ENCODE assay signal across 10 cellular contexts in genomic region chr17:49495842-49496182, GRCh38. TPM values are rescaled to one million over a fixed set of nuclear protein-coding genes. Genes with fewer than 3 reads are reported as not detected.
DNase-seq lines count a peak whose midpoint lies in the region; ATAC-seq, FAIRE-seq and TF ChIP-seq lines count a peak whose summit lies in the region.
"Had no signal": no experiment of that assay in that cellular context is flagged by ENCODE, and none has a peak within 500 bp of the region (broad histone marks: within the 10 kb centered on the region; RNA-seq: fewer than 3 reads in every experiment).

No MANE protein-coding gene starts in this region.

- H3K9ac ChIP-seq in keratinocyte (ENCODE audit: control insufficient read depth, extremely low read depth, insufficient read depth, low read length): no peak overlapping the region

- no peak for TF ChIP-seq EP300 in stomach (IDR thresholded peaks at IDR 0.05)

- H3K36me3 ChIP-seq in keratinocyte (ENCODE audit: control insufficient read depth in 2 of 2, extremely low read depth in 1 of 2, insufficient read depth in 2 of 2, low read length in 2 of 2) (no peaks in the 10 kb centered on the region), stomach (no peaks in the 10 kb centered on the region)

- H3K79me2 ChIP-seq in keratinocyte (ENCODE audit: control insufficient read depth, insufficient read depth, low read length): no peaks in the 10 kb centered on the region

- H3K9me1 ChIP-seq in keratinocyte (ENCODE audit: control insufficient read depth, extremely low read depth, insufficient read depth, low read length): no peaks in the 10 kb centered on the region

- peaks cover 14% of the 10 kb centered on the region for H3K4me1 ChIP-seq in keratinocyte (ENCODE audit: control insufficient read depth, extremely low read depth, insufficient read depth, low read length)
- H3K4me1 ChIP-seq in stomach: peaks cover 30 to 39% (median 38%) of the 10 kb centered on the region in 4 donors

- no peak overlapping the region for H2AFZ ChIP-seq in keratinocyte (ENCODE audit: control insufficient read depth, low read length)

- peaks cover 13% of the 10 kb centered on the region for H3K4me1 Mint-ChIP-seq in T-helper 1 cell treated with Interleukin-12 subunit alpha and Interleukin-12 subunit beta and Interleukin-4 antibody, amounts not matched to agents 30 μg/mL and 1 μg/mL, for 36 hours (ENCODE audit: low read depth)
- H3K4me1 Mint-ChIP-seq in activated naive CD4-positive, alpha-beta T cell treated with anti-CD3 and anti-CD28 coated beads, Interleukin-2, amount 50 U/mL, for 24 hours: peaks cover 15% of the 10 kb centered on the region

- H3K27ac Mint-ChIP-seq in T-helper 1 cell treated with Interleukin-12 subunit alpha and Interleukin-12 subunit beta and Interleukin-4 antibody, amounts not matched to agents 30 μg/mL and 1 μg/mL, for 36 hours: no peak overlapping the region
- H3K27ac Mint-ChIP-seq in activated naive CD4-positive, alpha-beta T cell treated with anti-CD3 and anti-CD28 coated beads, Interleukin-2, amount 50 U/mL, for 24 hours: no peak overlapping the region

- no peak for TF ChIP-seq CTCF in keratinocyte (optimal IDR thresholded peaks at IDR 0.05 in 1 of 3, IDR thresholded peaks at IDR 0.05 in 1 of 3, conservative IDR thresholded peaks at IDR 0.05 in 1 of 3; ENCODE audit: extremely low read depth in 1 of 3, insufficient read depth in 2 of 3, low read length in 3 of 3)
- no peak for TF ChIP-seq CTCF in stomach (IDR thresholded peaks at IDR 0.05)

- no peaks in the 10 kb centered on the region for H3K36me3 Mint-ChIP-seq in T-helper 1 cell treated with Interleukin-12 subunit alpha and Interleukin-12 subunit beta and Interleukin-4 antibody, amounts not matched to agents 30 μg/mL and 1 μg/mL, for 36 hours (ENCODE audit: low read depth)
- no peaks in the 10 kb centered on the region for H3K36me3 Mint-ChIP-seq in activated naive CD4-positive, alpha-beta T cell treated with anti-CD3 and anti-CD28 coated beads, Interleukin-2, amount 50 U/mL, for 24 hours

- H3K27ac ChIP-seq in keratinocyte (ENCODE audit: control insufficient read depth, insufficient read depth, low read length) (no peak overlapping the region), stomach (peak overlapping the region in 1 of 5 donors; percentile 76)

- H3K27me3 ChIP-seq in keratinocyte (ENCODE audit: control insufficient read depth, extremely low read depth, insufficient read depth, low read length): peaks cover 26% of the 10 kb centered on the region
- peaks cover 0 to 85% (median 63%) of the 10 kb centered on the region in 3 donors for H3K27me3 ChIP-seq in stomach

- peaks cover 84% of the 10 kb centered on the region for H3K27me3 Mint-ChIP-seq in T-helper 1 cell treated with Interleukin-12 subunit alpha and Interleukin-12 subunit beta and Interleukin-4 antibody, amounts not matched to agents 30 μg/mL and 1 μg/mL, for 36 hours (ENCODE audit: low read depth)
- peaks cover 26% of the 10 kb centered on the region for H3K27me3 Mint-ChIP-seq in activated naive CD4-positive, alpha-beta T cell treated with anti-CD3 and anti-CD28 coated beads, Interleukin-2, amount 50 U/mL, for 24 hours

- no peaks in the 10 kb centered on the region for H4K20me1 ChIP-seq in keratinocyte (ENCODE audit: control insufficient read depth, extremely low read depth, insufficient read depth, low read length)

- no peak for FAIRE-seq in keratinocyte (lab: Jason Lieb, UNC)
- FAIRE-seq: GM19239 had no signal

- H3K4me3 ChIP-seq in keratinocyte (ENCODE audit: control insufficient read depth in 2 of 3, extremely low read depth in 1 of 3, insufficient read depth in 2 of 3, low read depth in 1 of 3, low read length in 3 of 3): peak overlapping the region; percentile 39 to 75 (median 74)
- peak overlapping the region; percentile 48 to 59 (median 54) for H3K4me3 ChIP-seq in stomach

- H3K4me3 Mint-ChIP-seq in T-helper 1 cell treated with Interleukin-12 subunit alpha and Interleukin-12 subunit beta and Interleukin-4 antibody, amounts not matched to agents 30 μg/mL and 1 μg/mL, for 36 hours: peak overlapping the region; percentile 64
- peak overlapping the region; percentile 71 for H3K4me3 Mint-ChIP-seq in activated naive CD4-positive, alpha-beta T cell treated with anti-CD3 and anti-CD28 coated beads, Interleukin-2, amount 50 U/mL, for 24 hours

- dilution Hi-C loops in keratinocyte (cut with MboI; ENCODE audit: extremely low pct_ligation_motif_present, low sequenced_read_pairs): no loop called here

- intact Hi-C loops in stomach (cut with DNase I; ENCODE audit: low total_unique reads): loop anchor here (5.0 kb wide), 1 partner anchor 61 kb away; no protein-coding TSS in a partner anchor

- WGBS in stomach, 5 donors: 1 to 3% (median 2%) methylated on average over 14 to 22 of the region's 22 CpGs

- TF ChIP-seq POLR2A in stomach (IDR thresholded peaks at IDR 0.05): no peak

- no peak for ATAC-seq in GM18870 (IDR thresholded peaks at IDR 0.05; ENCODE audit: unreplicated experiment)

- no peaks in the 10 kb centered on the region for H3K9me3 Mint-ChIP-seq in T-helper 1 cell treated with Interleukin-12 subunit alpha and Interleukin-12 subunit beta and Interleukin-4 antibody, amounts not matched to agents 30 μg/mL and 1 μg/mL, for 36 hours
- H3K9me3 Mint-ChIP-seq in activated naive CD4-positive, alpha-beta T cell treated with anti-CD3 and anti-CD28 coated beads, Interleukin-2, amount 50 U/mL, for 24 hours: no peaks in the 10 kb centered on the region

- H3K9me3 ChIP-seq in keratinocyte (ENCODE audit: control insufficient read depth, low read depth, low read length) (no peaks in the 10 kb centered on the region), stomach (no peaks in the 10 kb centered on the region)

- H3K4me2 ChIP-seq in keratinocyte (ENCODE audit: control insufficient read depth, extremely low read depth, insufficient read depth, low read depth, low read length): peak overlapping the region; percentile 91

- DNase-seq in T-helper 1 cell: no peak
- no peak for DNase-seq in keratinocyte (ENCODE audit: low read depth, low spot score)
- DNase-seq in stomach: no peak
- DNase-seq in iPS-NIHi7 (ENCODE audit: extremely low spot score): no peak
- no peak for DNase-seq in NCI-H2029 (lab: John Stamatoyannopoulos, UW)

RNA-seq across cellular contexts. Expression of gene NGFR, which starts 0.7 kb away (rescaled TPM):
- polyA plus RNA-seq in keratinocyte (0.97 to 3.1 TPM (median 1.7 TPM) in 3 replicates), stomach (1 to 10 TPM; 1.1 to 4.0 (median 1.5) TPM)
- polyA plus RNA-seq in keratinocyte (2011; ENCODE audit: low read depth): 0.35 TPM
- 0.52 and 1.4 TPM in 2 replicates for polyA plus RNA-seq in keratinocyte (2011; cell fraction: cytosol; rRNA removed)
- 1.4 and 2.8 TPM in 2 replicates for polyA plus RNA-seq in keratinocyte (2011; cell fraction: nucleus; rRNA removed)
- polyA plus RNA-seq in keratinocyte (2012; ENCODE audit: low replicate concordance): 0.78 and 5.4 TPM in 2 replicates
- polyA minus RNA-seq in keratinocyte: 0.96 to 3.8 TPM (median 2.2 TPM) in 3 replicates
- polyA minus RNA-seq in keratinocyte (2011; cell fraction: cytosol; rRNA and poly(A)+ RNA removed): 1.9 TPM
- 1.4 and 2.5 TPM in 2 replicates for polyA minus RNA-seq in keratinocyte (2011; cell fraction: nucleus; rRNA and poly(A)+ RNA removed)
- 1 to 10 TPM in 4 of 5 donors, not detected in 1; 1.9 to 6.6 (median 4.3) TPM for total RNA-seq in stomach
- total RNA-seq: glomerular endothelial cell had no signal
